Comparison of ENCODE assay signal across 27 cellular contexts in the genomic region with DNA sequence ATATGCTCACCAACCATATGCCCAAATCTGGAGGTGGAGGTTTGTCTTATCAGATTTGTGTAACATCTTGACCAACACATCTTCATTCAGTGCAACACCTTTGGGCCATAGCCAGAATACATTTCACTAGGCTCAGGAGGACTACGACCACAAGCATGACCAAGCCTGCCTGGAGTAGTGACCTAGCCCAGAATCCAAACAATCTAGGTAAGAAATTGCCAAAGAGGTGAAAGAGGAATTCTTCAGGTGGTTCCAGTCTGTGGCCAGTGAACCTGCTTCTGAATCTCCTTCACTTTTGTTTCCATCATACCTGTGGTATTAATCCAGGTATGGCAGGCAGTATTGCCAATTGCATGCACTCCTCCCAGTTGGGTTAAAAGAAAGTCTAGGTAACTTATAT.
"Had no signal": no experiment of that assay in that cellular context is flagged by ENCODE, and none has a peak within 500 bp of the region (broad histone marks: within the 10 kb centered on the region; RNA-seq: fewer than 3 reads in every experiment).

No MANE protein-coding gene starts in this region.

- ATAC-seq: activated CD8-positive, alpha-beta T cell treated with anti-CD3 and anti-CD28 coated beads for 36 hours; activated T-cell treated with anti-CD3 and anti-CD28 coated beads, Interleukin-2, amount 50 U/mL, for 72 hours; activated T-helper 17 cell treated with anti-CD3 and anti-CD28 coated beads, Interleukin-2, amount 50 U/mL, for 72 hours; K562 had no signal

- H3K9me3 ChIP-seq: ascending aorta, MG63 had no signal

- H3K4me2 ChIP-seq: PC-9 had no signal

- H3K36me3 ChIP-seq: ascending aorta, MG63, SJCRH30 had no signal

- DNase-seq: activated CD4-positive, alpha-beta T cell treated with anti-CD3 and anti-CD28 coated beads, Interleukin-2, amount 10 ng/mL, durations not matched to agents 24 days and 14 days; activated CD4-positive, alpha-beta T cell treated with anti-CD3 and anti-CD28 coated beads, Interleukin-2, amount 50 U/mL, for 4 hours; activated CD8-positive, alpha-beta T cell treated with anti-CD3 and anti-CD28 coated beads for 36 hours; activated effector memory CD4-positive, alpha-beta T cell treated with anti-CD3 and anti-CD28 coated beads, Interleukin-2, amount 50 U/mL, for 16 hours; activated naive CD4-positive, alpha-beta T cell; activated naive CD4-positive, alpha-beta T cell treated with anti-CD3 and anti-CD28 coated beads, Interleukin-2, amount 50 U/mL, for 16 hours; activated naive CD8-positive, alpha-beta T cell treated with anti-CD3 and anti-CD28 coated beads for 36 hours; activated T-cell treated with anti-CD3 and anti-CD28 coated beads, Interleukin-2, amount 50 U/mL, for 1 hour; activated T-cell treated with anti-CD3 and anti-CD28 coated beads, Interleukin-2, amount 50 U/mL, for 72 hours; amniotic stem cell; caudate nucleus; NCI-H1048; NCI-H1105 treated with DMSO at 0.1 percent for 48 hours; NCI-H1436; NCI-H1694; NCI-H1930; NCI-H345; NCI-H524 treated with DMSO at 0.1 percent for 48 hours; NK-92 treated with Interleukin-12 subunit alpha and Interleukin-12 subunit beta, amount 100 ng/mL, for 24 hours; PC-9; SHP77; SJCRH30 had no signal

- H3K27me3 ChIP-seq: ascending aorta, MG63, SJCRH30 had no signal

- H3K4me3 ChIP-seq: ascending aorta, K562, MG63, PC-9, SJCRH30, SK-N-MC had no signal

- H3K4me1 ChIP-seq: ascending aorta, SJCRH30 had no signal

- H3K27ac ChIP-seq: ascending aorta, PC-9, SJCRH30, SK-N-MC had no signal

- H2AFZ ChIP-seq: PC-9 had no signal
